ENCODE assay signal across 13 cellular contexts in the genomic region with DNA sequence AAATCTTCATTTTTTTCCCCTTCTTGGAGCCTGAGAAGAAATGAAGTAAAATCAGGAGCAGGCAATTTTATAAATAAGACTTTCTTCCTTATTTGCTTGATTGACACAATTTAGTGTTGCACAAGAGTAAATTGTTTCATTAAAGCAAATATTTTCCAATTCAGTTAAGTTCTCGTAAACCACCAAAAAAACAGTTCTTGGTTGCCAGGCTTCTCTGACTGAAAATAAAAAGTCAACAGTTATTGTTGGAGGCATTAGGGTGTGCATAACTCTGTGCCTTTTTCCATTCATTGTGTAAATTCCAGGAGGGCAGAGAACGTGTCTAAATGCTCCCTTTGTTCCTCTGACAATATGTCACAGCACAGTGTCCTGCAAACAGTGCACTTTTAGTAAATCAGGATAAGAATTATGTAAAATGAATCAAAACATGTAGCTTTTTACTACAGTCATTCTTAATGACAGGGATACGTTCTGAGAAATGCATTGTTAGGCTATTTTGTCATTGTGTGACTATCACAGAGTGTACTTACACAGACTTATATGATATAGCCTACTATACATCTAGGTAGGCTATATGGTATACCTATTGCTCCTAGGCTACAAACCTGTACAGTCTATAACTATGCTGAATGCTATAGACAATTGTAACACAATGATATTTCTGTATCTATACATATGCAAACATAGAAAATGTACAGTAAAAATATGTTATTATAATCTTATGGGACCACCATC. TPM values are rescaled to one million over a fixed set of nuclear protein-coding genes. Genes with fewer than 3 reads are reported as not detected.
DNase-seq lines count a peak whose midpoint lies in the region; ATAC-seq, FAIRE-seq and TF ChIP-seq lines count a peak whose summit lies in the region.
"Had no signal": no experiment of that assay in that cellular context is flagged by ENCODE, and none has a peak within 500 bp of the region (broad histone marks: within the 10 kb centered on the region; RNA-seq: fewer than 3 reads in every experiment).

A gene (minus strand): TSS at position 47 of the 735 bp plus-strand sequence. CDS start 37 bp downstream, at position 10.

- no peak within 1 kb of the TSS for H3K14ac ChIP-seq in H1 (ENCODE audit: insufficient read length)

- no peaks in the 10 kb centered on the region for H3K79me1 ChIP-seq in H1 (ENCODE audit: low read depth, low read length)

- no peaks in the 10 kb centered on the region for H3K9me3 ChIP-seq in H1 (ENCODE audit: insufficient read depth in 2 of 2, low read depth in 1 of 2, low read length in 1 of 2)
- H3K9me3 ChIP-seq in mucosa of descending colon: no peaks in the 10 kb centered on the region
- H3K9me3 ChIP-seq: transverse colon had no signal

- no peak within 1 kb of the TSS for H3K27ac ChIP-seq in H1 (ENCODE audit: low read depth, low read length)
- H3K27ac ChIP-seq: epithelial cell of prostate, transverse colon had no signal

- no peak within 1 kb of the TSS for H3K56ac ChIP-seq in H1 (replicated peaks; ENCODE audit: insufficient read length, low read depth, low read length)

- no peaks in the 10 kb centered on the region for H4K20me1 ChIP-seq in H1 (replicated peaks in 1 of 2; ENCODE audit: control insufficient read depth in 1 of 2, insufficient read depth in 2 of 2, low read length in 2 of 2)

- no peak within 1 kb of the TSS for H3K4me3 ChIP-seq in H1 (ENCODE audit: extremely low read depth in 1 of 4, insufficient read depth in 2 of 4, low read depth in 3 of 4, low read length in 4 of 4)
- H3K4me3 ChIP-seq in mucosa of descending colon: no peak within 1 kb of the TSS

- H3K4me1 ChIP-seq in H1 (replicated peaks in 1 of 4; ENCODE audit: control insufficient read depth in 3 of 4, insufficient read depth in 4 of 4, low read length in 3 of 4) (peaks cover 0 to 7% (median 0%) of the 10 kb centered on the region in 4 experiments; a peak in 3 of 7 replicates), mucosa of descending colon (ENCODE audit: low read depth) (peaks cover 6% of the 10 kb centered on the region)

- CTCF ChIA-PET in H1 (lab: Charles Lee; ENCODE audit: partially characterized antibody): no interaction called here

- no peak within 1 kb of the TSS for H3K23ac ChIP-seq in H1 (ENCODE audit: insufficient read length)

- no peaks in the 10 kb centered on the region for H3K23me2 ChIP-seq in H1 (ENCODE audit: low read depth, low read length)

- DNase-seq in NOMO-1 treated with DMSO at 0.1 percent for 48 hours (lab: John Stamatoyannopoulos, UW; ENCODE audit: unreplicated experiment) (peak; percentile 7), NOMO-1 (lab: John Stamatoyannopoulos, UW; ENCODE audit: unreplicated experiment in 2 of 2) (no peak), H1 (ENCODE audit: low read depth in 1 of 2, low spot score in 2 of 2) (no peak), mucosa of descending colon (no peak), ureter (ENCODE audit: low spot score) (no peak), Right ventricle myocardium superior (no peak), T-helper 1 cell (no peak)
- DNase-seq: activated CD4-positive, alpha-beta T cell treated with anti-CD3 and anti-CD28 coated beads for 48 hours; transverse colon had no signal

- no peak within 1 kb of the TSS for H4K8ac ChIP-seq in H1 (ENCODE audit: extremely low read depth, insufficient read depth, low read length)

- 84% methylated on average over 3 of the region's 3 CpGs; no CpG with 5 or more reads in 1 of the 2 experiments for WGBS in H1 (ENCODE audit: extremely low coverage in 1 of 2, insufficient coverage in 1 of 2, insufficient read length in 1 of 2, insufficient replicate concordance in 2 of 2, low coverage in 1 of 2, low lambda C conversion rate in 2 of 2, missing lambda C conversion rate in 1 of 2), 2 experiments

- no peak for FAIRE-seq in H1 (lab: Jason Lieb, UNC)
- FAIRE-seq: A204.1, bronchial epithelial cell had no signal

- no peak for TF ChIP-seq RAD21 in H1 (IDR thresholded peaks at IDR 0.05 in 1 of 2, conservative IDR thresholded peaks at IDR 0.05 in 1 of 2; ENCODE audit: low read depth in 2 of 2, low read length in 2 of 2)

- H3K27me3 ChIP-seq in H1 (replicated peaks in 1 of 4; ENCODE audit: control insufficient read depth in 3 of 4, extremely low read depth in 1 of 4, insufficient read depth in 3 of 4, low read length in 3 of 4): no peaks in the 10 kb centered on the region
- H3K27me3 ChIP-seq: transverse colon had no signal

- no peak within 1 kb of the TSS for H2BK20ac ChIP-seq in H1 (ENCODE audit: low read length)

- ATAC-seq in mucosa of descending colon: peak; percentile 7
- no peak for ATAC-seq in Right ventricle myocardium superior (ENCODE audit: poor library complexity)
- no peak for ATAC-seq in GM19023 (IDR thresholded peaks at IDR 0.05; ENCODE audit: unreplicated experiment)

- no peak within 1 kb of the TSS for H3K4ac ChIP-seq in H1 (replicated peaks; ENCODE audit: insufficient read length, low read depth, low read length)

- H3K9ac ChIP-seq in H1 (replicated peaks in 1 of 4; ENCODE audit: extremely low read depth in 1 of 4, low read depth in 3 of 4, low read length in 3 of 4): no peak within 1 kb of the TSS

- H3K18ac ChIP-seq in H1 (ENCODE audit: extremely low read depth, low read length): no peak within 1 kb of the TSS

- H3K36me3 ChIP-seq in H1 (ENCODE audit: control insufficient read depth in 2 of 4, insufficient read depth in 4 of 4, low read length in 3 of 4): no peaks in the 10 kb centered on the region; a peak in 2 of 8 replicates
- H3K36me3 ChIP-seq in mucosa of descending colon (ENCODE audit: low read depth): no peaks in the 10 kb centered on the region
- H3K36me3 ChIP-seq: transverse colon had no signal

- H2BK5ac ChIP-seq in H1 (ENCODE audit: low read depth, low read length): no peak within 1 kb of the TSS

- H3K79me2 ChIP-seq in H1 (ENCODE audit: control insufficient read depth in 1 of 2, insufficient read depth in 2 of 2, low read length in 2 of 2): no peaks in the 10 kb centered on the region

- no peak for TF ChIP-seq POLR2A in H1 (IDR thresholded peaks at IDR 0.05; ENCODE audit: control extremely low read depth in 1 of 2, low read depth in 2 of 2, low read length in 2 of 2)

- no peak for TF ChIP-seq CTCF in H1 (IDR thresholded peaks at IDR 0.05; ENCODE audit: control extremely low read depth in 1 of 3, insufficient read depth in 1 of 3, low read depth in 1 of 3, low read length in 3 of 3)
- TF ChIP-seq CTCF in mucosa of descending colon (IDR thresholded peaks at IDR 0.05): no peak

- intact Hi-C loops in mucosa of descending colon (cut with DNase I, micrococcal nuclease) (no loop called here), Right ventricle myocardium superior (cut with DNase I) (no loop called here)

- no peak within 1 kb of the TSS for H2BK120ac ChIP-seq in H1 (replicated peaks; ENCODE audit: low read depth, low read length)

- H4K91ac ChIP-seq in H1 (replicated peaks; ENCODE audit: insufficient read length, low read length): no peak within 1 kb of the TSS

- POLR2A ChIA-PET in H1 (lab: Charles Lee; ENCODE audit: partially characterized antibody): interaction anchor here (1.0 kb wide), 1 partner anchor 27 kb away, joined by 3 read pairs; no protein-coding TSS in a partner anchor

- H2BK15ac ChIP-seq in H1 (ENCODE audit: low read length): no peak within 1 kb of the TSS

- H2AFZ ChIP-seq in H1 (ENCODE audit: low read length): no peak within 1 kb of the TSS

- H3K4me2 ChIP-seq in H1 (ENCODE audit: insufficient read depth in 1 of 2, low read depth in 2 of 2, low read length in 2 of 2): no peak within 1 kb of the TSS

- H2BK12ac ChIP-seq in H1 (ENCODE audit: low read depth, low read length): no peak within 1 kb of the TSS

- peak within 1 kb of the TSS; percentile 54 for H4K5ac ChIP-seq in H1 (ENCODE audit: insufficient read length, low read depth, low read length)

- TF ChIP-seq EP300 in H1 (IDR thresholded peaks at IDR 0.05; ENCODE audit: borderline replicate concordance in 1 of 2, low read depth in 2 of 2, low read length in 2 of 2): no peak

- no peak within 1 kb of the TSS for H2AK5ac ChIP-seq in H1 (ENCODE audit: low read depth, low read length)

TF ChIP-seq in H1, 55 proteins besides CTCF, POLR2A, EP300 and RAD21 (continues in another document):
- no peak for TF ChIP-seq RFX5 (IDR thresholded peaks at IDR 0.05; ENCODE audit: borderline replicate concordance, low read depth, low read length)
- no peak for TF ChIP-seq SIRT6 (IDR thresholded peaks at IDR 0.05; ENCODE audit: low read length)
- no peak for TF ChIP-seq KDM4A (IDR thresholded peaks at IDR 0.05; ENCODE audit: low read depth, low read length, severe bottlenecking)
- no peak for TF ChIP-seq ASH2L (IDR thresholded peaks at IDR 0.05; ENCODE audit: low read length)
- TF ChIP-seq MAFK (IDR thresholded peaks at IDR 0.05; ENCODE audit: low read depth, low read length): no peak
- no peak for TF ChIP-seq HDAC2 (IDR thresholded peaks at IDR 0.05; ENCODE audit: borderline replicate concordance in 1 of 2, low read depth in 2 of 2, low read length in 2 of 2)
- TF ChIP-seq TEAD4 (IDR thresholded peaks at IDR 0.05; ENCODE audit: low read depth, low read length): no peak
- no peak for TF ChIP-seq SUZ12 (IDR thresholded peaks at IDR 0.05; ENCODE audit: low read length)
- TF ChIP-seq, protein P1, sequence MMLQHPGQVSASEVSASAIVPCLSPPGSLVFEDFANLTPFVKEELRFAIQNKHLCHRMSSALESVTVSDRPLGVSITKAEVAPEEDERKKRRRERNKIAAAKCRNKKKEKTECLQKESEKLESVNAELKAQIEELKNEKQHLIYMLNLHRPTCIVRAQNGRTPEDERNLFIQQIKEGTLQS (IDR thresholded peaks at IDR 0.05; ENCODE audit: insufficient read depth, low read depth, low read length): no peak
- no peak for TF ChIP-seq CEBPB (IDR thresholded peaks at IDR 0.05; ENCODE audit: low read depth, low read length)
- TF ChIP-seq SIX5 (IDR thresholded peaks at IDR 0.05; ENCODE audit: low read depth, low read length): no peak
- no peak for TF ChIP-seq KDM1A (IDR thresholded peaks at IDR 0.05; ENCODE audit: borderline replicate concordance, low read length)
- TF ChIP-seq SP2 (IDR thresholded peaks at IDR 0.05; ENCODE audit: low read length): no peak

RNA-seq across cellular contexts. Expression of the gene that starts here (rescaled TPM):
- 2.1 and 2.6 TPM in 2 replicates for total RNA-seq in H1 (2021; fragmentation: NEBNext Ultra II Directional; extraction: Animal tissue kit (Norgen Biotek cat#: 25700))
- 0.32 and 0.46 TPM in 2 replicates for polyA plus RNA-seq in H1 (2011; rRNA removed)
- polyA plus RNA-seq in H1 (2011; cell fraction: cytosol; rRNA removed): 0.97 TPM
- polyA plus RNA-seq in H1 (2011; cell fraction: nucleus; rRNA removed): 1.0 TPM
- 0.78 to 2.9 TPM (median 1.2 TPM) in 4 replicates for polyA plus RNA-seq in H1 (2012, experiment 1 of 2)
- polyA plus RNA-seq in H1 (2012, experiment 2 of 2): not detected
- polyA plus RNA-seq in H1 (2013, experiment 1 of 2): 3.0 TPM
- 3.2 TPM for polyA plus RNA-seq in H1 (2013, experiment 2 of 2)
- 1.5 TPM in 2 replicates for polyA minus RNA-seq in H1 (2011; rRNA and poly(A)+ RNA removed)
- polyA minus RNA-seq in H1 (2011; cell fraction: cytosol; rRNA and poly(A)+ RNA removed): not detected
- 5.9 TPM for polyA minus RNA-seq in H1 (2011; cell fraction: nucleus; rRNA and poly(A)+ RNA removed)
- total RNA-seq in mucosa of descending colon (10 to 100 TPM in 2 of 3 donors, 1 to 10 TPM in 1; 5.7 to 13.4 (median 11.6) TPM), ureter (12.5 TPM), Right ventricle myocardium superior (4.7 TPM)
- total RNA-seq: bronchial epithelial cell had no signal
